17 cellular contexts compared by ENCODE assay signal in genomic region chr12:45721954-45722353, GRCh38.
"Had no signal": no experiment of that assay in that cellular context is flagged by ENCODE, and none has a peak within 500 bp of the region (broad histone marks: within the 10 kb centered on the region; RNA-seq: fewer than 3 reads in every experiment).

No MANE protein-coding gene starts in this region.

- H3K9me3 ChIP-seq: adrenal gland had no signal

- H3K27me3 Mint-ChIP-seq: activated B cell treated with CpG ODN at 0.5 μM for 24 hours; activated CD4-positive, alpha-beta T cell treated with anti-CD3 and anti-CD28 coated beads, Interleukin-2, amount 10 ng/mL, durations not matched to agents 24 days and 14 days; stimulated activated naive B cell treated with anti-CD40 and anti-IgM and Interleukin-4, amounts not matched to agents 10 μg/mL and 1 μg/mL and 100 μg/mL, for 72 hours had no signal

- H3K27ac Mint-ChIP-seq: activated B cell treated with CpG ODN at 0.5 μM for 24 hours; activated CD4-positive, alpha-beta T cell treated with anti-CD3 and anti-CD28 coated beads, Interleukin-2, amount 10 ng/mL, durations not matched to agents 24 days and 14 days; activated T-helper 1 cell treated with anti-CD3 and anti-CD28 coated beads, Interleukin-12 subunit alpha, Interleukin-12 subunit beta, Interleukin-2, Interleukin-4 antibody, amounts not matched to agents 30 ng/mL and 10 ng/mL and 1 ng/mL, durations not matched to agents 14 hours and 24 hours and 36 hours; stimulated activated naive B cell treated with anti-CD40 and anti-IgM and Interleukin-4, amounts not matched to agents 10 μg/mL and 1 μg/mL and 100 μg/mL, for 72 hours; T-helper 1 cell treated with Interleukin-12 subunit alpha and Interleukin-12 subunit beta and Interleukin-4 antibody, amounts not matched to agents 30 μg/mL and 1 μg/mL, for 36 hours had no signal

- H3K27ac ChIP-seq: adrenal gland, cardiac muscle cell, dorsolateral prefrontal cortex had no signal

- DNase-seq: activated B cell treated with CpG ODN at 0.5 μM for 24 hours; activated CD4-positive, alpha-beta T cell treated with anti-CD3 and anti-CD28 coated beads, Interleukin-2, amount 10 ng/mL, durations not matched to agents 24 days and 14 days; activated CD8-positive, alpha-beta memory T cell treated with anti-CD3 and anti-CD28 coated beads, Interleukin-2, amount 50 U/mL, for 48 hours; activated naive CD4-positive, alpha-beta T cell; adrenal gland; dorsolateral prefrontal cortex; islet precursor cell; nucleus accumbens; posterior cingulate gyrus; stimulated activated CD4-positive, alpha-beta T cell treated with anti-CD3 and anti-CD28 coated beads, Interleukin-4, amount 100 ng/mL, for 1 hour; stimulated activated naive B cell treated with anti-CD40 and anti-IgM and Interleukin-4, amounts not matched to agents 10 μg/mL and 1 μg/mL and 100 μg/mL, for 72 hours; substantia nigra; trophoblast cell had no signal

- H3K4me3 ChIP-seq: adrenal gland, cardiac muscle cell, lung had no signal

- H3K4me3 Mint-ChIP-seq: activated B cell treated with CpG ODN at 0.5 μM for 24 hours; activated CD4-positive, alpha-beta T cell treated with anti-CD3 and anti-CD28 coated beads, Interleukin-2, amount 10 ng/mL, durations not matched to agents 24 days and 14 days; activated T-helper 1 cell treated with anti-CD3 and anti-CD28 coated beads, Interleukin-12 subunit alpha, Interleukin-12 subunit beta, Interleukin-2, Interleukin-4 antibody, amounts not matched to agents 30 ng/mL and 10 ng/mL and 1 ng/mL, durations not matched to agents 14 hours and 24 hours and 36 hours; T-helper 1 cell treated with Interleukin-12 subunit alpha and Interleukin-12 subunit beta and Interleukin-4 antibody, amounts not matched to agents 30 μg/mL and 1 μg/mL, for 36 hours had no signal

- H3K27me3 ChIP-seq: adrenal gland, cardiac muscle cell, dorsolateral prefrontal cortex had no signal

- H3K9me3 Mint-ChIP-seq: activated B cell treated with CpG ODN at 0.5 μM for 24 hours; activated CD4-positive, alpha-beta T cell treated with anti-CD3 and anti-CD28 coated beads, Interleukin-2, amount 10 ng/mL, durations not matched to agents 24 days and 14 days; activated T-helper 1 cell treated with anti-CD3 and anti-CD28 coated beads, Interleukin-12 subunit alpha, Interleukin-12 subunit beta, Interleukin-2, Interleukin-4 antibody, amounts not matched to agents 30 ng/mL and 10 ng/mL and 1 ng/mL, durations not matched to agents 14 hours and 24 hours and 36 hours; stimulated activated naive B cell treated with anti-CD40 and anti-IgM and Interleukin-4, amounts not matched to agents 10 μg/mL and 1 μg/mL and 100 μg/mL, for 72 hours; T-helper 1 cell treated with Interleukin-12 subunit alpha and Interleukin-12 subunit beta and Interleukin-4 antibody, amounts not matched to agents 30 μg/mL and 1 μg/mL, for 36 hours had no signal

- H3K36me3 ChIP-seq: adrenal gland, cardiac muscle cell had no signal
